11 cellular contexts compared by ENCODE assay signal in the genomic region with DNA sequence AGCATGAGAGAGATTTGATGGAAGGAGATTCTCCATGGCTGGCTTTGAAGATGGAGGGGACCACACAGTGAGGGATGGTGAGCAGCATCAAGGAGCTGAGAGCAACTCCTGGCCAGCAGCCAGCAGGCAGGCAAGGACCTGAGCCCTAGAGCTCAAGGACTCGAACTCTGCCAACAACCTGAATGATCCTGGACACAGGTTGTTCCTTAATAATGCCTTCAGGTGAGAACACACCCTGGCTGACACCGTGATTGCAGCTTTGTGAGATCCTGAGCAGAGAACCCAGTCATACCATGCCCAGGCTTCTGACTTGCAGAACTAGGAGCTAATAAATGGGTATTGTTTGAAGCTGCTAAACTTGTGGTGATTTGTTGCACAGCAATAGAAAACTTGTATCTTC.
"Had no signal": no experiment of that assay in that cellular context is flagged by ENCODE, and none has a peak within 500 bp of the region (broad histone marks: within the 10 kb centered on the region; RNA-seq: fewer than 3 reads in every experiment).

No MANE protein-coding gene starts in this region.

- H3K27ac ChIP-seq: body of pancreas, heart right ventricle had no signal

- H3K9me3 ChIP-seq: body of pancreas, heart right ventricle had no signal

- ATAC-seq: body of pancreas, heart right ventricle, natural killer cell, WTC11 had no signal

- H3K27me3 ChIP-seq: body of pancreas had no signal

- DNase-seq: activated gamma-delta T cell treated with Interleukin-2 at 50 U/mL for 16 hours; activated T-cell treated with anti-CD3 and anti-CD28 coated beads, Interleukin-2, amount 50 U/mL, for 1 hour; foreskin fibroblast; heart right ventricle; islet precursor cell; natural killer cell; stimulated activated CD4-positive, alpha-beta T cell treated with anti-CD3 and anti-CD28 coated beads, Interleukin-4, amount 100 ng/mL, for 24 hours; stimulated activated naive CD4-positive, alpha-beta T cell treated with Interleukin-2 at 50 U/mL for 16 hours had no signal

- H3K36me3 ChIP-seq: heart right ventricle had no signal

- H3K4me1 ChIP-seq: body of pancreas had no signal

- H3K4me3 ChIP-seq: body of pancreas, heart right ventricle had no signal

- FAIRE-seq: TTC549 had no signal
